ENCODE assay signal across 11 cellular contexts in the genomic region with DNA sequence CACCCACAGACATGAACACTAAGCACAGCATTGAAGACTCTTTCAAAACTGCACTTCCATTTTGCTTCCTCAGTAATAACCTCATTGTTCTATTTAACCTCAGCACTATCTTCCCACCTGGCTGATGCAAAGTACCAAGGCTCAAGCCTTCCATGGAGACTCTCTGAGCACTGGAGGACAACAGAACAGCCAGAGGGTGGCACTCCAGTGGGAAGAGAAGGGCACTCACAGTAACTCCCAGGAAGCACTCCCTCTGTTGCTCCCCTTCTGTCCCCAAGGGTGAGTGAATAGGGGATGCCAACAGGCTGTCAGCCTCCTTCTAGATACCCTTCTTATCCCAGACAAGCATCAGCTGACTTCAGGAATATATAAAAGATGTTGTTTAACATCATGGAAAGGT.
"Had no signal": no experiment of that assay in that cellular context is flagged by ENCODE, and none has a peak within 500 bp of the region (broad histone marks: within the 10 kb centered on the region; RNA-seq: fewer than 3 reads in every experiment).

No MANE protein-coding gene starts in this region.

- DNase-seq: activated CD8-positive, alpha-beta T cell treated with anti-CD3 and anti-CD28 coated beads, Interleukin-2, amount 10 ng/mL, durations not matched to agents 7 days and 5 days; activated naive CD4-positive, alpha-beta T cell treated with anti-CD3 and anti-CD28 coated beads for 36 hours; foreskin melanocyte; heart left ventricle; right lobe of liver; stimulated activated CD4-positive, alpha-beta T cell treated with anti-CD3 and anti-CD28 coated beads, Interleukin-2, amount 100 ng/mL, for 24 hours; stimulated activated naive CD8-positive, alpha-beta T cell treated with anti-CD3 and anti-CD28 coated beads, Interleukin-15, Interleukin-2, amounts not matched to agents 100 U/mL and 50 U/mL, for 24 hours; T-cell; T1000 had no signal

- H3K27ac Mint-ChIP-seq: activated CD4-positive, alpha-beta T cell treated with anti-CD3 and anti-CD28 coated beads for 36 hours; activated CD8-positive, alpha-beta T cell treated with anti-CD3 and anti-CD28 coated beads, Interleukin-2, amount 10 ng/mL, durations not matched to agents 7 days and 5 days; activated naive CD4-positive, alpha-beta T cell treated with anti-CD3 and anti-CD28 coated beads for 36 hours; T-cell had no signal

- H3K4me3 Mint-ChIP-seq: activated CD4-positive, alpha-beta T cell treated with anti-CD3 and anti-CD28 coated beads for 36 hours; activated CD8-positive, alpha-beta T cell treated with anti-CD3 and anti-CD28 coated beads, Interleukin-2, amount 10 ng/mL, durations not matched to agents 7 days and 5 days; activated naive CD4-positive, alpha-beta T cell treated with anti-CD3 and anti-CD28 coated beads for 36 hours; T-cell had no signal

- H3K27ac ChIP-seq: neutrophil, right lobe of liver had no signal

- ATAC-seq: activated CD4-positive, alpha-beta T cell treated with anti-CD3 and anti-CD28 coated beads for 36 hours; activated CD8-positive, alpha-beta T cell treated with anti-CD3 and anti-CD28 coated beads, Interleukin-2, amount 10 ng/mL, durations not matched to agents 7 days and 5 days; heart left ventricle; right lobe of liver; stimulated activated naive CD8-positive, alpha-beta T cell treated with anti-CD3 and anti-CD28 coated beads, Interleukin-15, Interleukin-2, amounts not matched to agents 100 U/mL and 50 U/mL, for 24 hours; T-cell had no signal

- H3K27me3 ChIP-seq: heart left ventricle, right lobe of liver had no signal

- H3K36me3 ChIP-seq: neutrophil, right lobe of liver had no signal

- H3K9me3 ChIP-seq: heart left ventricle, neutrophil, right lobe of liver had no signal

- H3K4me3 ChIP-seq: heart left ventricle, right lobe of liver had no signal

- H3K9me3 Mint-ChIP-seq: activated naive CD4-positive, alpha-beta T cell treated with anti-CD3 and anti-CD28 coated beads for 36 hours; T-cell had no signal
